In genomic region chr5:83095973-83096539, GRCh38 we compare ENCODE assay signal across 12 cellular contexts. TPM values are rescaled to one million over a fixed set of nuclear protein-coding genes. Genes with fewer than 3 reads are reported as not detected.
DNase-seq lines count a peak whose midpoint lies in the region; ATAC-seq and TF ChIP-seq lines count a peak whose summit lies in the region.
"Had no signal": no experiment of that assay in that cellular context is flagged by ENCODE, and none has a peak within 500 bp of the region (broad histone marks: within the 10 kb centered on the region; RNA-seq: fewer than 3 reads in every experiment).

No MANE protein-coding gene starts in this region.

- no peak overlapping the region for H3K9ac ChIP-seq in trophoblast cell (ENCODE audit: low read length)

- H4K8ac ChIP-seq in trophoblast cell (ENCODE audit: low read depth, low read length) = no peak overlapping the region

- CTCF ChIA-PET in PC-9 (lab: Charles Lee) = no interaction called here

- no CpG with 5 or more reads among the region's 5 CpGs for WGBS in trophoblast cell (ENCODE audit: extremely low coverage, insufficient coverage, insufficient read length)
- WGBS in testis, 2 donors = 93 to 94% methylated on average over 4 to 5 of the region's 5 CpGs

- H3K27me3 ChIP-seq in PC-9 (ENCODE audit: insufficient read depth, low read depth) (no peaks in the 10 kb centered on the region), trophoblast cell (ENCODE audit: insufficient read depth, low read length) (no peaks in the 10 kb centered on the region), testis (no peaks in the 10 kb centered on the region)
- H3K27me3 ChIP-seq: colonic mucosa, sigmoid colon had no signal

- H3K14ac ChIP-seq in trophoblast cell (ENCODE audit: low read length) = no peak overlapping the region

- H3K4me3 ChIP-seq in PC-9 (no peak overlapping the region), epithelial cell of proximal tubule (ENCODE audit: low read depth, low read length) (no peak overlapping the region), trophoblast cell (ENCODE audit: low read depth, low read length) (no peak overlapping the region), testis (no peak overlapping the region)
- H3K4me3 ChIP-seq: colonic mucosa, sigmoid colon, SK-N-MC had no signal

- H3K9me2 ChIP-seq in PC-9 (ENCODE audit: insufficient read depth) = no peaks in the 10 kb centered on the region

- TF ChIP-seq POLR2A in testis (IDR thresholded peaks at IDR 0.05) = no peak

- H3K23ac ChIP-seq in trophoblast cell (ENCODE audit: low read length) = no peak overlapping the region

- 0 out of 2 replicates have a peak, but pooled peaks cover 10% of the 10 kb centered on the region for H3K9me3 ChIP-seq in PC-9 (ENCODE audit: insufficient read depth, low read depth)
- no peaks in the 10 kb centered on the region for H3K9me3 ChIP-seq in trophoblast cell (ENCODE audit: insufficient read depth, low read depth, low read length)
- H3K9me3 ChIP-seq in testis = no peaks in the 10 kb centered on the region
- H3K9me3 ChIP-seq: colonic mucosa had no signal

- BruUV-seq in PC-9 (replicated peaks; lab: Mats Ljungman, UMichigan) = TSS peak; percentile 42

- H3K4me2 ChIP-seq in PC-9 (no peak overlapping the region), trophoblast cell (ENCODE audit: low read length) (peak overlapping the region; percentile 17)

- H2AK5ac ChIP-seq in trophoblast cell (ENCODE audit: low read length) = no peak overlapping the region

- no peaks in the 10 kb centered on the region for H4K20me1 ChIP-seq in PC-9 (ENCODE audit: insufficient read depth)

- peak overlapping the region; percentile 51 for H2BK5ac ChIP-seq in trophoblast cell (ENCODE audit: low read depth, low read length, poor library complexity)

- no peak overlapping the region for H3K4ac ChIP-seq in trophoblast cell (ENCODE audit: low read depth, low read length)

- no peak overlapping the region for H3K18ac ChIP-seq in trophoblast cell (ENCODE audit: low read length)

- H2BK120ac ChIP-seq in trophoblast cell (ENCODE audit: insufficient read depth, low read length, poor library complexity) = peak overlapping the region; percentile 63

- DNase-seq in ELR (ENCODE audit: low read depth) (peak; percentile 92), PC-9 (peak; percentile 42 to 58), epithelial cell of proximal tubule (ENCODE audit: low read depth) (peak; percentile 35), trophoblast cell (peak; percentile 76 to 88), testis (no peak), SHP77 (lab: John Stamatoyannopoulos, UW) (no peak), left lobe of liver (ENCODE audit: low spot score) (no peak), NCI-H446 treated with DMSO at 0.1 percent for 48 hours (lab: John Stamatoyannopoulos, UW) (no peak)
- DNase-seq: activated T-cell treated with anti-CD3 and anti-CD28 coated beads for 4 hours, colonic mucosa, sigmoid colon had no signal

- peaks cover 28% of the 10 kb centered on the region for H3K4me1 ChIP-seq in PC-9 (replicated peaks; ENCODE audit: insufficient read depth)
- H3K4me1 ChIP-seq in trophoblast cell (ENCODE audit: control insufficient read depth in 1 of 2, insufficient read depth in 2 of 2, low read length in 2 of 2) = peaks cover 6 to 8% of the 10 kb centered on the region in 2 experiments
- H3K4me1 ChIP-seq in testis = no peaks in the 10 kb centered on the region
- H3K4me1 ChIP-seq: colonic mucosa, sigmoid colon had no signal

- H4K91ac ChIP-seq in trophoblast cell (ENCODE audit: low read depth, low read length) = peak overlapping the region; percentile 35

- H3K36me3 ChIP-seq in PC-9 (ENCODE audit: low read depth) (no peaks in the 10 kb centered on the region), trophoblast cell (ENCODE audit: control insufficient read depth in 1 of 2, insufficient read depth in 2 of 2, low read length in 2 of 2) (no peaks in the 10 kb centered on the region), testis (ENCODE audit: low read depth, missing control alignments) (no peaks in the 10 kb centered on the region)
- H3K36me3 ChIP-seq: colonic mucosa, sigmoid colon had no signal

- H3K79me2 ChIP-seq in PC-9 (ENCODE audit: low read depth) = no peaks in the 10 kb centered on the region
- H3K79me2 ChIP-seq in trophoblast cell (ENCODE audit: control insufficient read depth, insufficient read depth, low read length, poor library complexity) = no peaks in the 10 kb centered on the region

- intact Hi-C loops in PC-9 (cut with micrococcal nuclease; ENCODE audit: unreplicated experiment) = loop anchor here (10.0 kb wide), 1 partner anchor 469 kb away; no protein-coding TSS in a partner anchor
- intact Hi-C loops in testis (cut with DNase I; ENCODE audit: low total_unique reads) = no loop called here

- no peak overlapping the region for H3K27ac ChIP-seq in PC-9
- H3K27ac ChIP-seq in trophoblast cell (ENCODE audit: low read depth, low read length) = peak overlapping the region; percentile 36
- H3K27ac ChIP-seq in testis = no peak overlapping the region
- H3K27ac ChIP-seq: colonic mucosa, sigmoid colon, SK-N-MC had no signal

- no peak for ATAC-seq in left lobe of liver

- H2AFZ ChIP-seq in PC-9 (no peak overlapping the region), trophoblast cell (ENCODE audit: insufficient read depth, low read length, poor library complexity) (no peak overlapping the region)

- peaks cover 4% of the 10 kb centered on the region for H3K79me1 ChIP-seq in trophoblast cell (ENCODE audit: low read length)

- H4K12ac ChIP-seq in trophoblast cell (ENCODE audit: low read depth, low read length) = no peak overlapping the region

- H2BK12ac ChIP-seq in trophoblast cell (ENCODE audit: low read length) = no peak overlapping the region

- TF ChIP-seq CTCF in PC-9 (conservative IDR thresholded peaks at IDR 0.05) = no peak
- no peak for TF ChIP-seq CTCF in epithelial cell of proximal tubule (conservative IDR thresholded peaks at IDR 0.05; ENCODE audit: low read depth, low read length)
- no peak for TF ChIP-seq CTCF in testis (IDR thresholded peaks at IDR 0.05)

- H3F3A ChIP-seq in PC-9 (ENCODE audit: insufficient read depth, low read depth) = 0 out of 2 replicates have a peak, but pooled peaks cover 7% of the 10 kb centered on the region

- POLR2A ChIA-PET in PC-9 (lab: Charles Lee; ENCODE audit: unreplicated experiment) = no interaction called here

RNA-seq across cellular contexts. Expression of gene XRCC4, which starts 18.7 kb away (rescaled TPM):
- 10.2 and 12.2 TPM in 2 replicates for total RNA-seq in PC-9 (2021)
- total RNA-seq in epithelial cell of proximal tubule = 10.9 and 16.4 TPM in 2 replicates
- 15.4 and 16.3 TPM in 2 replicates for polyA plus RNA-seq in trophoblast cell (2013)
- 10 to 100 TPM; 14.2 to 23.3 TPM for total RNA-seq in testis
- polyA plus RNA-seq in testis (ENCODE audit: insufficient read depth, low read depth, low replicate concordance) = 17.1 TPM
- 1.8 TPM for total RNA-seq in left lobe of liver

RNA-seq across cellular contexts. Expression of gene TMEM167A, which starts 18.9 kb away (rescaled TPM):
- 64.2 and 82.7 TPM in 2 replicates for total RNA-seq in PC-9 (2021)
- total RNA-seq in epithelial cell of proximal tubule = 42.1 and 46.7 TPM in 2 replicates
- polyA plus RNA-seq in trophoblast cell (2013) = 122 and 124 TPM in 2 replicates
- total RNA-seq in testis = 10 to 100 TPM; 34.7 to 39.0 TPM
- 47.7 TPM for polyA plus RNA-seq in testis (ENCODE audit: insufficient read depth, low read depth, low replicate concordance)
- 46.1 TPM for total RNA-seq in left lobe of liver

Comparison
In these comparisons a context has a peak if more than half of its experiments do, and no peak if none do; other contexts are left out.
1. DNase-seq: peak in ELR (single experiment), PC-9 (2 of 2), epithelial cell of proximal tubule (single experiment) and trophoblast cell (2 of 2); none in testis (single experiment), SHP77 (0 of 2), left lobe of liver (single experiment) and NCI-H446 treated with DMSO at 0.1 percent for 48 hours (single experiment).